ENCODE assay signal across 21 cellular contexts in genomic region chr17:27438631-27439030, GRCh38.
"Had no signal": no experiment of that assay in that cellular context is flagged by ENCODE, and none has a peak within 500 bp of the region (broad histone marks: within the 10 kb centered on the region; RNA-seq: fewer than 3 reads in every experiment).

No MANE protein-coding gene starts in this region.

- H3K36me3 ChIP-seq: gastroesophageal sphincter, left ventricle myocardium inferior, neural progenitor cell, pancreas, suprapubic skin, thyroid gland, upper lobe of left lung, vagina had no signal

- H3K27ac ChIP-seq: gastroesophageal sphincter, hepatocyte, left ventricle myocardium inferior, neural progenitor cell, pancreas, psoas muscle, suprapubic skin, thyroid gland, upper lobe of left lung, vagina had no signal

- H3K9me3 ChIP-seq: gastroesophageal sphincter, left ventricle myocardium inferior, pancreas, psoas muscle, suprapubic skin, thyroid gland, upper lobe of left lung, vagina had no signal

- DNase-seq: effector memory CD4-positive, alpha-beta T cell; kidney; left cardiac atrium; left ventricle myocardium inferior; mesenchymal stem cell; midbrain; pancreas; psoas muscle; stimulated activated CD4-positive, alpha-beta T cell treated with anti-CD3 and anti-CD28 coated beads, Interleukin-2, amount 100 ng/mL, for 48 hours; stimulated activated naive CD4-positive, alpha-beta T cell treated with Interleukin-2 at 50 U/mL for 16 hours; thyroid gland; upper lobe of left lung had no signal

- H3K4me1 ChIP-seq: gastroesophageal sphincter, left ventricle myocardium inferior, neural progenitor cell, pancreas, psoas muscle, suprapubic skin, thyroid gland, upper lobe of left lung had no signal

- H3K4me3 ChIP-seq: gastroesophageal sphincter, hepatocyte, left ventricle myocardium inferior, lung, neural progenitor cell, pancreas, psoas muscle, suprapubic skin, thyroid gland, upper lobe of left lung, vagina had no signal

- H3K27me3 ChIP-seq: gastroesophageal sphincter, hepatocyte, neural progenitor cell, pancreas, suprapubic skin, thyroid gland, upper lobe of left lung, vagina had no signal

- ATAC-seq: esophagus mucosa; gastroesophageal sphincter; left cardiac atrium; natural killer cell treated with Interleukin-12 subunit alpha and Interleukin-12 subunit beta and Interleukin-15 and Interleukin-18, amount 100 ng/mL, for 72 hours; pancreas; psoas muscle; sciatic nerve had no signal
